ENCODE assay signal across 1 cellular context in the genomic region with DNA sequence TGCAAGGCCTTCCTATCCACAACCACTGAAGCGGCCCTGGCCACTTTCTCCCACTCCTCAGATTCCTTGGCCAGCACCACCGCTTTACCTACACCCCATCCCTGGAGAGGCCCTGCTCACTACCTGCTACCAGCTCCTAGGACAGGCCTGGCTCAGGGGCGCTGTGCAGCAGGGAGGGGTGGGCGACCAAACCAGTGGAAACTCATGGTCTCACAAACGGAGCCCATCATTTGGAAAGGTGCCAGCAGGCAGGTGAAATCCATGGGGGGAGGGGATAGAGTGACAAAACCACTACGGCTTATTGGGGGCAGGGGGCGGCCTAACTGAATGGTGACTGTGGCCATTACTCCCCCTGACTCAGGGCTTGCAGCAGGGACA.
TF ChIP-seq lines count a peak whose summit lies in the region.

No MANE protein-coding gene starts in this region.

TF ChIP-seq in IMR-90, 13 proteins besides CTCF, POLR2A, EP300 and RAD21 (continued from another document):
- TF ChIP-seq CHD1 (IDR thresholded peaks at IDR 0.05; ENCODE audit: low read depth, low read length), result no peak
- TF ChIP-seq FOS (IDR thresholded peaks at IDR 0.05; ENCODE audit: low read depth, low read length), result no peak
- TF ChIP-seq MAZ (IDR thresholded peaks at IDR 0.05; ENCODE audit: borderline replicate concordance, low read depth, low read length), result no peak
- TF ChIP-seq MAFK (IDR thresholded peaks at IDR 0.05; ENCODE audit: low read depth, low read length), result no peak
- TF ChIP-seq, protein P1, sequence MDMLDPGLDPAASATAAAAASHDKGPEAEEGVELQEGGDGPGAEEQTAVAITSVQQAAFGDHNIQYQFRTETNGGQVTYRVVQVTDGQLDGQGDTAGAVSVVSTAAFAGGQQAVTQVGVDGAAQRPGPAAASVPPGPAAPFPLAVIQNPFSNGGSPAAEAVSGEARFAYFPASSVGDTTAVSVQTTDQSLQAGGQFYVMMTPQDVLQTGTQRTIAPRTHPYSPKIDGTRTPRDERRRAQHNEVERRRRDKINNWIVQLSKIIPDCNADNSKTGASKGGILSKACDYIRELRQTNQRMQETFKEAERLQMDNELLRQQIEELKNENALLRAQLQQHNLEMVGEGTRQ (IDR thresholded peaks at IDR 0.05; ENCODE audit: low read depth, low read length), result no peak
TF ChIP-seq in IMR-90: peak in this region for 0.
